ENCODE assay signal across 21 cellular contexts in genomic region chr1:48007044-48007443, GRCh38. TPM values are rescaled to one million over a fixed set of nuclear protein-coding genes. Genes with fewer than 3 reads are reported as not detected.
A peak's percentile ranks its signal among the peaks of the same experiment; 100 is the strongest.
DNase-seq lines count a peak whose midpoint lies in the region; ATAC-seq, FAIRE-seq and TF ChIP-seq lines count a peak whose summit lies in the region.
"Had no signal": no experiment of that assay in that cellular context is flagged by ENCODE, and none has a peak within 500 bp of the region (broad histone marks: within the 10 kb centered on the region; RNA-seq: fewer than 3 reads in every experiment).

No MANE protein-coding gene starts in this region.

- H3K9me3 ChIP-seq in RWPE2 (ENCODE audit: severe bottlenecking) = no peaks in the 10 kb centered on the region

- no peaks in the 10 kb centered on the region for H3K4me1 ChIP-seq in RWPE2 (ENCODE audit: insufficient read depth, poor library complexity, severe bottlenecking)

- H3K27me3 ChIP-seq in RWPE2 (ENCODE audit: insufficient read depth, poor library complexity, severe bottlenecking) = no peaks in the 10 kb centered on the region

- TF ChIP-seq CTCF in RWPE2 (IDR thresholded peaks at IDR 0.05; ENCODE audit: poor library complexity, severe bottlenecking) (no peak), fibroblast of villous mesenchyme (IDR thresholded peaks at IDR 0.05; ENCODE audit: insufficient read depth, low read depth, low read length) (no peak), omental fat pad (IDR thresholded peaks at IDR 0.05) (no peak)

- H3K4me3 ChIP-seq in RWPE2 (ENCODE audit: severe bottlenecking) (no peak overlapping the region), fibroblast of villous mesenchyme (ENCODE audit: low read depth, low read length) (no peak overlapping the region)

- DNase-seq in NCI-H2196 (lab: John Stamatoyannopoulos, UW; ENCODE audit: unreplicated experiment) (peak; percentile 31), NCI-H2196 treated with DMSO at 0.1 percent for 48 hours (lab: John Stamatoyannopoulos, UW; ENCODE audit: unreplicated experiment) (no peak), RWPE2 (ENCODE audit: low spot score) (no peak), fibroblast of villous mesenchyme (ENCODE audit: low read depth) (peak; percentile 89), omental fat pad (ENCODE audit: low spot score) (no peak), activated T-cell treated with anti-CD3 and anti-CD28 coated beads for 4 hours (no peak), GM12891 (ENCODE audit: insufficient read length, low spot score) (no peak)
- DNase-seq: activated CD8-positive, alpha-beta memory T cell treated with anti-CD3 and anti-CD28 coated beads, Interleukin-2, amount 50 U/mL, for 4 hours; activated gamma-delta T cell treated with Interleukin-2 at 50 U/mL for 16 hours; aorta; CD4-positive, CD25-positive, alpha-beta regulatory T cell; EL; head of caudate nucleus; KG1; naive thymus-derived CD8-positive, alpha-beta T cell; NCI-H1092 treated with DMSO at 0.1 percent for 48 hours; SHP77; stimulated activated naive CD8-positive, alpha-beta T cell treated with anti-CD3 and anti-CD28 coated beads, Interleukin-15, Interleukin-2, amounts not matched to agents 100 U/mL and 50 U/mL, for 24 hours had no signal

- FAIRE-seq in GM12891 (lab: Jason Lieb, UNC) = no peak
- FAIRE-seq: A204.1 had no signal

- H3K27ac ChIP-seq in RWPE2 (ENCODE audit: poor library complexity, severe bottlenecking) = no peak overlapping the region
- H3K27ac ChIP-seq: epithelial cell of prostate had no signal

- ATAC-seq in RWPE2 (ENCODE audit: low read depth) (peak; percentile 35; the same call in 2 of the 3 replicates), omental fat pad (ENCODE audit: low FRiP score) (peak; percentile 92), GM21737 (IDR thresholded peaks at IDR 0.05; ENCODE audit: unreplicated experiment) (no peak)
- ATAC-seq: naive thymus-derived CD8-positive, alpha-beta T cell; stimulated activated naive CD8-positive, alpha-beta T cell treated with anti-CD3 and anti-CD28 coated beads, Interleukin-15, Interleukin-2, amounts not matched to agents 100 U/mL and 50 U/mL, for 24 hours had no signal

- no peaks in the 10 kb centered on the region for H3K36me3 ChIP-seq in RWPE2 (ENCODE audit: low read depth)

- TF ChIP-seq POLR2A in GM12891 (IDR thresholded peaks at IDR 0.05; ENCODE audit: low read depth, low read length) = no peak

TF ChIP-seq in GM12891, 5 proteins besides CTCF, POLR2A, EP300 and RAD21:
- TF ChIP-seq PAX5 (IDR thresholded peaks at IDR 0.05; ENCODE audit: insufficient read depth, low read length, severe bottlenecking) (no peak), POU2F2 (IDR thresholded peaks at IDR 0.05; ENCODE audit: low read depth, low read length) (no peak), POLR2AphosphoS5 (IDR thresholded peaks at IDR 0.05; ENCODE audit: low read depth, low read length) (no peak), SPI1 (IDR thresholded peaks at IDR 0.05; ENCODE audit: low read depth, low read length) (no peak), TAF1 (IDR thresholded peaks at IDR 0.05; ENCODE audit: low read depth, low read length) (no peak)

RNA-seq across cellular contexts. Expression of gene TRABD2B, which starts 9.9 kb away (rescaled TPM):
- total RNA-seq in fibroblast of villous mesenchyme (not detected in 2 replicates), omental fat pad (1 to 10 TPM in 2 of 4 donors, under 1 TPM in 2; 0.82 to 3.0 (median 1.8) TPM)
- not detected for polyA plus RNA-seq in GM12891 (2012; ENCODE audit: low read depth, missing spikeins)
- total RNA-seq: CD4-positive, CD25-positive, alpha-beta regulatory T cell; naive thymus-derived CD8-positive, alpha-beta T cell had no signal
- polyA plus RNA-seq: CD4-positive, CD25-positive, alpha-beta regulatory T cell; naive thymus-derived CD8-positive, alpha-beta T cell had no signal

Comparison
In these comparisons a context has a peak if more than half of its experiments do, and no peak if none do; other contexts are left out.
1. DNase-seq: peak in NCI-H2196 (single experiment) and fibroblast of villous mesenchyme (single experiment); none in NCI-H2196 treated with DMSO at 0.1 percent for 48 hours (single experiment), RWPE2 (single experiment), omental fat pad (single experiment), activated T-cell treated with anti-CD3 and anti-CD28 coated beads for 4 hours (single experiment) and GM12891 (single experiment).